ENCODE assay signal across 15 cellular contexts in the genomic region with DNA sequence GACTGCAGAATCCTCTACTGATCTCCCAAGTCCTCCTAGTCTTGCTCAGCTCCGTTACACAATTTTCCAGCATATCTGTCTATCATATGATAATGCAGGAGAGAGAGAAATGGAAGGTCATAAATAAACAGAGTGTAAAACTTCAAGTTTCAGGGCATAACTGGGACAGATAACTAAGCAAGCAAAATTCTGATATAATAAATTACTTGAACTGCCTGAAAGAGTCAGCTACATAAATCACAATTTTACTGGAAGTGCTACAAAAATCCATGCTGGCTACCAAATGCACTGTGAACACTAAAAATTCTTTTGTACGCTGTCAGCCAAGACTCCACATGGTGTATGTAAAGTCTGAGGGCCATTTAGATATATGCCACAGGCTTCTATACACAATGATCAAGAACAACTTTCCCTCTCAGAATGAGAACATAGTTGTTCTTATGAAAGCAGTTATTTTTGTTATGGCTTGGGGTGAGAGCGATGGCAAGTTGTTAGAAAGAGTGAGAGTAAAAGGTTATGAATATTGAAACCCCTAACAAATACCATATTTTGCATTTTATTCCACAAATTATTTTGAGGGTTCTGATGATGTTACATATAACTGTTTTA. TPM values are rescaled to one million over a fixed set of nuclear protein-coding genes. Genes with fewer than 3 reads are reported as not detected.
"Had no signal": no experiment of that assay in that cellular context is flagged by ENCODE, and none has a peak within 500 bp of the region (broad histone marks: within the 10 kb centered on the region; RNA-seq: fewer than 3 reads in every experiment).

No MANE protein-coding gene starts in this region.

- H3K4me1 Mint-ChIP-seq: naive thymus-derived CD4-positive, alpha-beta T cell; stimulated activated naive CD8-positive, alpha-beta T cell treated with anti-CD3 and anti-CD28 coated beads, Interleukin-15, amount 100 ng/mL, for 72 hours had no signal

- H3K36me3 Mint-ChIP-seq: naive thymus-derived CD4-positive, alpha-beta T cell had no signal

- H3K36me3 ChIP-seq: cardiac muscle cell, left lung had no signal

- ATAC-seq: activated CD4-positive, CD25-positive, alpha-beta regulatory T cell treated with anti-CD3 and anti-CD28 coated beads, Interleukin-2, amount 50 U/mL, for 24 hours; left lung; mucosa of descending colon; naive thymus-derived CD4-positive, alpha-beta T cell; stimulated activated naive CD8-positive, alpha-beta T cell treated with anti-CD3 and anti-CD28 coated beads, Interleukin-15, amount 100 ng/mL, for 72 hours had no signal

- DNase-seq: activated naive CD4-positive, alpha-beta T cell treated with Interleukin-2 at 50 U/mL for 16 hours; aorta; islet precursor cell; left lung; mammary epithelial cell; mucosa of descending colon; naive thymus-derived CD4-positive, alpha-beta T cell; stimulated activated CD4-positive, alpha-beta T cell treated with anti-CD3 and anti-CD28 coated beads, Interleukin-1b, Interleukin-23, amount 100 ng/mL, for 48 hours; stimulated activated naive CD8-positive, alpha-beta T cell treated with anti-CD3 and anti-CD28 coated beads, Interleukin-15, amount 100 ng/mL, for 72 hours; T-helper 9 cell had no signal

- H3K9me3 Mint-ChIP-seq: activated T-helper 1 cell treated with anti-CD3 and anti-CD28 coated beads, Interleukin-12 subunit alpha, Interleukin-12 subunit beta, Interleukin-2, Interleukin-4 antibody, amounts not matched to agents 30 ng/mL and 10 ng/mL and 1 ng/mL, durations not matched to agents 14 hours and 24 hours and 36 hours; stimulated activated naive CD8-positive, alpha-beta T cell treated with anti-CD3 and anti-CD28 coated beads, Interleukin-15, amount 100 ng/mL, for 72 hours had no signal

- H3K9me3 ChIP-seq: left lung, mucosa of descending colon had no signal

- H3K4me1 ChIP-seq: left lung, parathyroid adenoma had no signal

- H3K4me3 Mint-ChIP-seq: activated T-helper 1 cell treated with anti-CD3 and anti-CD28 coated beads, Interleukin-12 subunit alpha, Interleukin-12 subunit beta, Interleukin-2, Interleukin-4 antibody, amounts not matched to agents 30 ng/mL and 10 ng/mL and 1 ng/mL, durations not matched to agents 14 hours and 24 hours and 36 hours; naive thymus-derived CD4-positive, alpha-beta T cell; stimulated activated naive CD8-positive, alpha-beta T cell treated with anti-CD3 and anti-CD28 coated beads, Interleukin-15, amount 100 ng/mL, for 72 hours had no signal

- H3K27ac ChIP-seq: cardiac muscle cell, hepatocyte, left lung, parathyroid adenoma had no signal

- H3K27ac Mint-ChIP-seq: activated T-helper 1 cell treated with anti-CD3 and anti-CD28 coated beads, Interleukin-12 subunit alpha, Interleukin-12 subunit beta, Interleukin-2, Interleukin-4 antibody, amounts not matched to agents 30 ng/mL and 10 ng/mL and 1 ng/mL, durations not matched to agents 14 hours and 24 hours and 36 hours; naive thymus-derived CD4-positive, alpha-beta T cell had no signal

- H3K4me3 ChIP-seq: cardiac muscle cell, hepatocyte, left lung, mucosa of descending colon had no signal

RNA-seq across cellular contexts. Expression of gene GRIP1, which starts 41.1 kb away (rescaled TPM):
- total RNA-seq: activated T-helper 1 cell treated with anti-CD3 and anti-CD28 coated beads, Interleukin-12 subunit alpha, Interleukin-12 subunit beta, Interleukin-2, Interleukin-4 antibody, amounts not matched to agents 30 ng/mL and 10 ng/mL and 1 ng/mL, durations not matched to agents 14 hours and 24 hours and 36 hours had no signal
